Comparison of ENCODE assay signal across 9 cellular contexts in genomic region chr18:48222118-48222517, GRCh38.
A peak's percentile ranks its signal among the peaks of the same experiment; 100 is the strongest.
DNase-seq lines count a peak whose midpoint lies in the region; ATAC-seq, FAIRE-seq and TF ChIP-seq lines count a peak whose summit lies in the region.
"Had no signal": no experiment of that assay in that cellular context is flagged by ENCODE, and none has a peak within 500 bp of the region (broad histone marks: within the 10 kb centered on the region; RNA-seq: fewer than 3 reads in every experiment).

No MANE protein-coding gene starts in this region.

- H3K4me3 ChIP-seq in RWPE2 (ENCODE audit: severe bottlenecking): no peak overlapping the region
- H3K4me3 ChIP-seq in kidney (ENCODE audit: low read length in 2 of 2): no peak overlapping the region
- H3K4me3 ChIP-seq: SJSA1 had no signal

- intact Hi-C loops in activated CD4-positive, alpha-beta T cell treated with anti-CD3 and anti-CD28 coated beads, Interleukin-2, amount 10 ng/mL, durations not matched to agents 24 days and 14 days (cut with micrococcal nuclease): no loop called here
- intact Hi-C loops in kidney (cut with DNase I): no loop called here

- H3K9me3 ChIP-seq in RWPE2 (ENCODE audit: severe bottlenecking): no peaks in the 10 kb centered on the region
- no peaks in the 10 kb centered on the region for H3K9me3 ChIP-seq in kidney (ENCODE audit: control insufficient read depth in 1 of 2, low read length in 2 of 2)
- H3K9me3 ChIP-seq: SJSA1 had no signal

- H3K27ac Mint-ChIP-seq in activated CD4-positive, alpha-beta T cell treated with anti-CD3 and anti-CD28 coated beads, Interleukin-2, amount 10 ng/mL, durations not matched to agents 24 days and 14 days: no peak overlapping the region

- H3K4me1 ChIP-seq in RWPE2 (ENCODE audit: insufficient read depth, poor library complexity, severe bottlenecking) (peaks cover 8% of the 10 kb centered on the region), kidney (ENCODE audit: control insufficient read depth in 1 of 2, insufficient read depth in 1 of 2, low read depth in 1 of 2, low read length in 2 of 2) (peaks cover 0 to 2% of the 10 kb centered on the region in 2 donors)
- H3K4me1 ChIP-seq: SJSA1 had no signal

- no peak overlapping the region for H3K27ac ChIP-seq in RWPE2 (ENCODE audit: poor library complexity, severe bottlenecking)
- H3K27ac ChIP-seq in kidney (ENCODE audit: low read depth in 2 of 2, low read length in 2 of 2): no peak overlapping the region
- H3K27ac ChIP-seq: SJSA1 had no signal

- no peak for TF ChIP-seq POLR2A in GM12892 (IDR thresholded peaks at IDR 0.05; ENCODE audit: low read depth, low read length)

- FAIRE-seq in GM12892 (lab: Jason Lieb, UNC): no peak
- FAIRE-seq in kidney (lab: Jason Lieb, UNC): no peak

- no peak overlapping the region for H3K9ac ChIP-seq in kidney (ENCODE audit: low read length in 2 of 2)

- H3K4me1 Mint-ChIP-seq in activated CD4-positive, alpha-beta T cell treated with anti-CD3 and anti-CD28 coated beads, Interleukin-2, amount 10 ng/mL, durations not matched to agents 24 days and 14 days: peaks cover 7% of the 10 kb centered on the region

- TF ChIP-seq CTCF in RWPE2 (IDR thresholded peaks at IDR 0.05; ENCODE audit: poor library complexity, severe bottlenecking): no peak
- TF ChIP-seq CTCF in kidney (IDR thresholded peaks at IDR 0.05; ENCODE audit: borderline replicate concordance, extremely low read depth, insufficient read depth): no peak

- ATAC-seq in RWPE2 (ENCODE audit: low read depth) (peak; percentile 96), GM18517 (IDR thresholded peaks at IDR 0.05; ENCODE audit: unreplicated experiment) (no peak)

- H3K4me3 Mint-ChIP-seq in activated CD4-positive, alpha-beta T cell treated with anti-CD3 and anti-CD28 coated beads, Interleukin-2, amount 10 ng/mL, durations not matched to agents 24 days and 14 days: no peak overlapping the region

- no peaks in the 10 kb centered on the region for H3K9me3 Mint-ChIP-seq in activated CD4-positive, alpha-beta T cell treated with anti-CD3 and anti-CD28 coated beads, Interleukin-2, amount 10 ng/mL, durations not matched to agents 24 days and 14 days

- H3K36me3 ChIP-seq in RWPE2 (ENCODE audit: low read depth) (no peaks in the 10 kb centered on the region), kidney (ENCODE audit: control insufficient read depth in 1 of 2, insufficient read depth in 2 of 2, low read length in 2 of 2) (no peaks in the 10 kb centered on the region)
- H3K36me3 ChIP-seq: SJSA1 had no signal

- H3K27me3 Mint-ChIP-seq in activated CD4-positive, alpha-beta T cell treated with anti-CD3 and anti-CD28 coated beads, Interleukin-2, amount 10 ng/mL, durations not matched to agents 24 days and 14 days: no peaks in the 10 kb centered on the region

- no peaks in the 10 kb centered on the region for H3K27me3 ChIP-seq in RWPE2 (ENCODE audit: insufficient read depth, poor library complexity, severe bottlenecking)

- peak; percentile 76 for DNase-seq in activated CD4-positive, alpha-beta T cell treated with anti-CD3 and anti-CD28 coated beads, Interleukin-2, amount 10 ng/mL, durations not matched to agents 24 days and 14 days
- DNase-seq in activated CD4-positive, alpha-beta T cell treated with anti-CD3 and anti-CD28 coated beads, Interleukin-2, amount 50 U/mL, for 4 hours: no peak
- DNase-seq in LoVo (ENCODE audit: low spot score) (peak; percentile 32), RWPE2 (ENCODE audit: low spot score) (peak; percentile 84), glomerular visceral epithelial cell (ENCODE audit: extremely low spot score) (peak; percentile 42), GM12892 (ENCODE audit: insufficient read length) (no peak), kidney (no peak)

- H3K36me3 Mint-ChIP-seq in activated CD4-positive, alpha-beta T cell treated with anti-CD3 and anti-CD28 coated beads, Interleukin-2, amount 10 ng/mL, durations not matched to agents 24 days and 14 days (ENCODE audit: low read depth): no peaks in the 10 kb centered on the region

Comparison
In these comparisons a context has a peak if more than half of its experiments do, and no peak if none do; other contexts are left out.
1. DNase-seq: peak in activated CD4-positive, alpha-beta T cell treated with anti-CD3 and anti-CD28 coated beads, Interleukin-2, amount 10 ng/mL, durations not matched to agents 24 days and 14 days (single experiment), LoVo (single experiment), RWPE2 (single experiment) and glomerular visceral epithelial cell (single experiment); none in activated CD4-positive, alpha-beta T cell treated with anti-CD3 and anti-CD28 coated beads, Interleukin-2, amount 50 U/mL, for 4 hours (0 of 2), GM12892 (single experiment) and kidney (single experiment).